In the genomic region with DNA sequence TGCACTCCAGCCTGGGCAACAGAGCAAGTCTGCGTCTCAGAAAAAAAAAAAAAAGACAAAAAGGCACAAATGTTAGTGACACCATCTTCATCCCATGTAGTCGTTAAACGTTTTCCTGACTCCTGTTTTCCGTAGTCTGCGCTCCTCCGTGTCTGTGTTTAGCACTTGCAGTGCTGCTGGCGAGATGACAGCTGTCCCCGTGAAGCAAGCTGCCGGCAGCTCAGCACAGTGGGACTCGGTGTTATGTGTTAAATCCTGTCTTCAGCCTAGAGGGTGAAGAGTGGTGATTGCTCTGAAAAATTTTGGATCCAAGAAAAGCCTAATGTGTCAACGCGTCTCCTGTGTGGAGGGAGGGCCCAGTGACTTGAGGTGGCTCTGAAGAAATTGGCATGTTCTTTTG, we compare ENCODE assay signal across 22 cellular contexts. TPM values are rescaled to one million over a fixed set of nuclear protein-coding genes. Genes with fewer than 3 reads are reported as not detected.
DNase-seq lines count a peak whose midpoint lies in the region; ATAC-seq, FAIRE-seq and TF ChIP-seq lines count a peak whose summit lies in the region.
"Had no signal": no experiment of that assay in that cellular context is flagged by ENCODE, and none has a peak within 500 bp of the region (broad histone marks: within the 10 kb centered on the region; RNA-seq: fewer than 3 reads in every experiment).

No MANE protein-coding gene starts in this region.

- no peak overlapping the region for H3K4me3 Mint-ChIP-seq in nephron progenitor cell
- H3K4me3 Mint-ChIP-seq: CD4-positive, CD25-positive, alpha-beta regulatory T cell; H9; HFFc6 had no signal

- ATAC-seq in left cardiac atrium (peak; percentile 22 to 50), HG03565 (IDR thresholded peaks at IDR 0.05; ENCODE audit: unreplicated experiment) (no peak)
- ATAC-seq: A549 had no signal

- no peak overlapping the region for H3K4ac ChIP-seq in H1 (replicated peaks; ENCODE audit: insufficient read length, low read depth, low read length)

- no peak overlapping the region for H3K18ac ChIP-seq in H1 (ENCODE audit: extremely low read depth, low read length)

- peaks cover 0 to 11% of the 10 kb centered on the region in 2 experiments; a peak in 1 of 4 replicates for H3K79me2 ChIP-seq in H1 (ENCODE audit: control insufficient read depth in 1 of 2, insufficient read depth in 2 of 2, low read length in 2 of 2)

- H3K9me3 ChIP-seq in left ventricle myocardium inferior (replicated peaks) (no peaks in the 10 kb centered on the region), H1 (ENCODE audit: insufficient read depth in 2 of 2, low read depth in 1 of 2, low read length in 1 of 2) (no peaks in the 10 kb centered on the region), transverse colon (no peaks in the 10 kb centered on the region)
- H3K9me3 ChIP-seq: A549, BE2C had no signal

- no peak overlapping the region for H4K8ac ChIP-seq in H1 (ENCODE audit: extremely low read depth, insufficient read depth, low read length)

- H4K5ac ChIP-seq in H1 (ENCODE audit: insufficient read length, low read depth, low read length), result no peak overlapping the region

- 95% methylated on average over 12 of the region's 12 CpGs; no CpG with 5 or more reads in 1 of the 2 experiments for whole genome bisulfite sequencing in H1 (ENCODE audit: extremely low coverage in 1 of 2, insufficient coverage in 1 of 2, insufficient read length in 1 of 2, insufficient replicate concordance in 2 of 2, low coverage in 1 of 2, low lambda C conversion rate in 2 of 2, missing lambda C conversion rate in 1 of 2), 2 experiments
- WGBS in transverse colon (ENCODE audit: low coverage in 1 of 2), 2 donors, result 88 to 90% methylated on average over 10 to 12 of the region's 12 CpGs

- H3K36me3 Mint-ChIP-seq in nephron progenitor cell (ENCODE audit: low read depth), result peaks cover 51% of the 10 kb centered on the region

- H3K4me1 ChIP-seq in left ventricle myocardium inferior (no peaks in the 10 kb centered on the region), H1 (replicated peaks in 1 of 4; ENCODE audit: control insufficient read depth in 3 of 4, insufficient read depth in 4 of 4, low read length in 3 of 4) (peaks cover 0 to 2% (median 0%) of the 10 kb centered on the region in 4 experiments; a peak in 3 of 7 replicates), transverse colon (no peaks in the 10 kb centered on the region)
- H3K4me1 ChIP-seq: A549, BE2C had no signal

- H3K9me3 Mint-ChIP-seq in nephron progenitor cell, result no peaks in the 10 kb centered on the region
- H3K9me3 Mint-ChIP-seq: CD4-positive, CD25-positive, alpha-beta regulatory T cell; H9; HFFc6 had no signal

- TF ChIP-seq CTCF in left ventricle myocardium inferior (IDR thresholded peaks at IDR 0.05; ENCODE audit: borderline replicate concordance) (no peak), H1 (IDR thresholded peaks at IDR 0.05; ENCODE audit: control extremely low read depth in 1 of 3, insufficient read depth in 1 of 3, low read depth in 1 of 3, low read length in 3 of 3) (no peak), nephron progenitor cell (IDR thresholded peaks at IDR 0.05) (no peak), transverse colon (IDR thresholded peaks at IDR 0.05) (no peak)

- no peaks in the 10 kb centered on the region for H3K27me3 Mint-ChIP-seq in nephron progenitor cell (ENCODE audit: low read depth, poor library complexity)
- H3K27me3 Mint-ChIP-seq: CD4-positive, CD25-positive, alpha-beta regulatory T cell had no signal

- H3K27me3 ChIP-seq in left ventricle myocardium inferior (ENCODE audit: low read depth) (no peaks in the 10 kb centered on the region), H1 (replicated peaks in 1 of 4; ENCODE audit: control insufficient read depth in 3 of 4, extremely low read depth in 1 of 4, insufficient read depth in 3 of 4, low read length in 3 of 4) (no peaks in the 10 kb centered on the region), transverse colon (no peaks in the 10 kb centered on the region)
- H3K27me3 ChIP-seq: BE2C had no signal

- H3K27ac ChIP-seq in left ventricle myocardium inferior (replicated peaks) (no peak overlapping the region), H1 (ENCODE audit: low read depth, low read length) (no peak overlapping the region), transverse colon (no peak overlapping the region)
- H3K27ac ChIP-seq: A549, KMS-11 had no signal

- no peak overlapping the region for H3K14ac ChIP-seq in H1 (ENCODE audit: insufficient read length)

- peaks cover 18% of the 10 kb centered on the region for H3K4me1 Mint-ChIP-seq in nephron progenitor cell

- H2BK15ac ChIP-seq in H1 (ENCODE audit: low read length), result no peak overlapping the region

- H3K56ac ChIP-seq in H1 (replicated peaks; ENCODE audit: insufficient read length, low read depth, low read length), result no peak overlapping the region

- H3K23me2 ChIP-seq in H1 (ENCODE audit: low read depth, low read length), result no peaks in the 10 kb centered on the region

- TF ChIP-seq EP300 in H1 (IDR thresholded peaks at IDR 0.05; ENCODE audit: borderline replicate concordance in 1 of 2, low read depth in 2 of 2, low read length in 2 of 2), result no peak
- TF ChIP-seq EP300 in transverse colon (IDR thresholded peaks at IDR 0.05; ENCODE audit: low read depth), result no peak

- H2AFZ ChIP-seq in H1 (ENCODE audit: low read length), result no peak overlapping the region

- peak overlapping the region; percentile 93 for H3K27ac Mint-ChIP-seq in nephron progenitor cell
- H3K27ac Mint-ChIP-seq: CD4-positive, CD25-positive, alpha-beta regulatory T cell; HFFc6 had no signal

- H3K23ac ChIP-seq in H1 (ENCODE audit: insufficient read length), result no peak overlapping the region

- POLR2A ChIA-PET in H1 (lab: Charles Lee; ENCODE audit: partially characterized antibody), result interaction anchor here (0.7 to 58.1 kb wide), 4 partner anchors 1 to 278 kb away, joined by 3 to 1590 read pairs (median 797); a partner anchor contains a TSS

- in situ Hi-C loops in transverse colon (cut with MboI; ENCODE audit: low pct_ligation_motif_present in 1 of 4, low pct_unique_long_range_greater_than_20kb in 1 of 4, low sequenced_read_pairs in 3 of 4), result no loop called here

- H4K91ac ChIP-seq in H1 (replicated peaks; ENCODE audit: insufficient read length, low read length), result no peak overlapping the region

- CTCF ChIA-PET in H1 (lab: Charles Lee; ENCODE audit: partially characterized antibody), result no interaction called here

- no peak for FAIRE-seq in H1 (lab: Jason Lieb, UNC)
- FAIRE-seq: A549 had no signal

- no peak overlapping the region for H2AK5ac ChIP-seq in H1 (ENCODE audit: low read depth, low read length)

- peaks cover 23 to 40% of the 10 kb centered on the region in 2 experiments for H4K20me1 ChIP-seq in H1 (replicated peaks in 1 of 2; ENCODE audit: control insufficient read depth in 1 of 2, insufficient read depth in 2 of 2, low read length in 2 of 2)

- no peak overlapping the region for H2BK5ac ChIP-seq in H1 (ENCODE audit: low read depth, low read length)

- intact Hi-C loops in left cardiac atrium (cut with DNase I), result no loop called here
- intact Hi-C loops in left ventricle myocardium inferior (cut with micrococcal nuclease), result no loop called here
- intact Hi-C loops in transverse colon (cut with DNase I; ENCODE audit: low total_unique reads), result loop anchor here (10.0 kb wide), 1 partner anchor 156 kb away; no protein-coding TSS in a partner anchor

- TF ChIP-seq POLR2A in H1 (IDR thresholded peaks at IDR 0.05; ENCODE audit: control extremely low read depth in 1 of 2, low read depth in 2 of 2, low read length in 2 of 2) (no peak), transverse colon (IDR thresholded peaks at IDR 0.05) (no peak)

- H3K4me2 ChIP-seq in H1 (ENCODE audit: insufficient read depth in 1 of 2, low read depth in 2 of 2, low read length in 2 of 2), result no peak overlapping the region
- H3K4me2 ChIP-seq: A549, KMS-11 had no signal

- no peak for DNase-seq in left cardiac atrium
- no peak for DNase-seq in left ventricle myocardium inferior
- no peak for DNase-seq in H1 (ENCODE audit: low read depth in 1 of 2, low spot score in 2 of 2)
- DNase-seq in nephron progenitor cell, result no peak
- no peak for DNase-seq in SKM-1 treated with dmso at 0.1 percent for 144 hours (lab: John Stamatoyannopoulos, UW; ENCODE audit: unreplicated experiment)
- no peak for DNase-seq in 8988T
- no peak for DNase-seq in transverse colon
- DNase-seq: BE2C; CD4-positive, CD25-positive, alpha-beta regulatory T cell; EL; H9; HFFc6; IMR-90; NCI-H1105; NCI-H146; NCI-H2029; NCI-H2227 treated with DMSO at 0.1 percent for 48 hours; NCI-H510A; NK-92 treated with Interleukin-12 subunit alpha and Interleukin-12 subunit beta, amount 100 ng/mL, for 24 hours had no signal

- no peak overlapping the region for H3K9ac ChIP-seq in H1 (replicated peaks in 1 of 4; ENCODE audit: extremely low read depth in 1 of 4, low read depth in 3 of 4, low read length in 3 of 4)
- H3K9ac ChIP-seq: KMS-11 had no signal

- H3K36me3 ChIP-seq in left ventricle myocardium inferior (peaks cover 8% of the 10 kb centered on the region), H1 (ENCODE audit: control insufficient read depth in 2 of 4, insufficient read depth in 4 of 4, low read length in 3 of 4) (peaks cover 35 to 61% (median 54%) of the 10 kb centered on the region in 4 experiments), transverse colon (no peaks in the 10 kb centered on the region)

- H2BK12ac ChIP-seq in H1 (ENCODE audit: low read depth, low read length), result no peak overlapping the region

- TF ChIP-seq RAD21 in H1 (IDR thresholded peaks at IDR 0.05 in 1 of 2, conservative IDR thresholded peaks at IDR 0.05 in 1 of 2; ENCODE audit: low read depth in 2 of 2, low read length in 2 of 2), result no peak

- H3K79me1 ChIP-seq in H1 (ENCODE audit: low read depth, low read length), result peaks cover 16% of the 10 kb centered on the region

- no peak overlapping the region for H2BK20ac ChIP-seq in H1 (ENCODE audit: low read length)

- H2BK120ac ChIP-seq in H1 (replicated peaks; ENCODE audit: low read depth, low read length), result no peak overlapping the region

- H3K4me3 ChIP-seq in left ventricle myocardium inferior, result no peak overlapping the region
- H3K4me3 ChIP-seq in H1 (ENCODE audit: extremely low read depth in 1 of 4, insufficient read depth in 2 of 4, low read depth in 3 of 4, low read length in 4 of 4), result no peak overlapping the region
- H3K4me3 ChIP-seq in transverse colon, result no peak overlapping the region
- H3K4me3 ChIP-seq: A549 had no signal

RNA-seq across cellular contexts. Expression of a gene that starts 18.4 kb away (rescaled TPM):
- 100 to 1,000 TPM in 1 of 2 donors, 10 to 100 TPM in 1; 96.9 to 101 TPM for total RNA-seq in left cardiac atrium
- total RNA-seq in left ventricle myocardium inferior, result 113 TPM
- 28.0 and 29.9 TPM in 2 replicates for total RNA-seq in H1 (2021; fragmentation: NEBNext Ultra II Directional; extraction: Animal tissue kit (Norgen Biotek cat#: 25700))
- 43.8 and 63.0 TPM in 2 replicates for polyA plus RNA-seq in H1 (2011; rRNA removed)
- polyA plus RNA-seq in H1 (2011; cell fraction: cytosol; rRNA removed), result 32.6 TPM
- 36.9 TPM for polyA plus RNA-seq in H1 (2011; cell fraction: nucleus; rRNA removed)
- polyA plus RNA-seq in H1 (2012, experiment 1 of 2), result 25.0 to 35.0 TPM (median 33.0 TPM) in 4 replicates
- polyA plus RNA-seq in H1 (2012, experiment 2 of 2), result 32.1 TPM
- 25.5 TPM for polyA plus RNA-seq in H1 (2013, experiment 1 of 2)
- 25.7 TPM for polyA plus RNA-seq in H1 (2013, experiment 2 of 2)
- polyA minus RNA-seq in H1 (2011; rRNA and poly(A)+ RNA removed), result 11.3 and 12.9 TPM in 2 replicates
- 18.1 TPM for polyA minus RNA-seq in H1 (2011; cell fraction: cytosol; rRNA and poly(A)+ RNA removed)
- 16.4 TPM for polyA minus RNA-seq in H1 (2011; cell fraction: nucleus; rRNA and poly(A)+ RNA removed)
- 100 to 1,000 TPM in 2 of 4 donors, 10 to 100 TPM in 2; 72.2 to 314 (median 132) TPM for total RNA-seq in transverse colon

RNA-seq across cellular contexts. Expression of a gene that starts 32.9 kb away (rescaled TPM):
- total RNA-seq in left cardiac atrium (10 to 100 TPM; 20.9 to 25.9 TPM), left ventricle myocardium inferior (22.8 TPM), transverse colon (10 to 100 TPM; 30.0 to 98.4 (median 38.9) TPM)
- 102 and 106 TPM in 2 replicates for total RNA-seq in H1 (2021; fragmentation: NEBNext Ultra II Directional; extraction: Animal tissue kit (Norgen Biotek cat#: 25700))
- 31.1 and 46.8 TPM in 2 replicates for polyA plus RNA-seq in H1 (2011; rRNA removed)
- polyA plus RNA-seq in H1 (2011; cell fraction: cytosol; rRNA removed), result 60.2 TPM
- 76.7 TPM for polyA plus RNA-seq in H1 (2011; cell fraction: nucleus; rRNA removed)
- polyA plus RNA-seq in H1 (2012, experiment 1 of 2), result 80.0 to 94.0 TPM (median 88.5 TPM) in 4 replicates
- polyA plus RNA-seq in H1 (2012, experiment 2 of 2), result 61.0 TPM
- 61.1 TPM for polyA plus RNA-seq in H1 (2013, experiment 1 of 2)
- 57.8 TPM for polyA plus RNA-seq in H1 (2013, experiment 2 of 2)
- polyA minus RNA-seq in H1 (2011; rRNA and poly(A)+ RNA removed), result 15.9 and 22.3 TPM in 2 replicates
- 37.7 TPM for polyA minus RNA-seq in H1 (2011; cell fraction: cytosol; rRNA and poly(A)+ RNA removed)
- polyA minus RNA-seq in H1 (2011; cell fraction: nucleus; rRNA and poly(A)+ RNA removed), result 33.9 TPM

RNA-seq across cellular contexts. Expression of a gene that starts 36.8 kb away (rescaled TPM):
- 1 to 10 TPM; 5.2 to 8.4 TPM for total RNA-seq in left cardiac atrium
- 5.1 TPM for total RNA-seq in left ventricle myocardium inferior
- 146 and 147 TPM in 2 replicates for total RNA-seq in H1 (2021; fragmentation: NEBNext Ultra II Directional; extraction: Animal tissue kit (Norgen Biotek cat#: 25700))
- 122 and 190 TPM in 2 replicates for polyA plus RNA-seq in H1 (2011; rRNA removed)
- polyA plus RNA-seq in H1 (2011; cell fraction: cytosol; rRNA removed), result 126 TPM
- 306 TPM for polyA plus RNA-seq in H1 (2011; cell fraction: nucleus; rRNA removed)
- 88.0 to 134 TPM (median 124 TPM) in 4 replicates for polyA plus RNA-seq in H1 (2012, experiment 1 of 2)
- 49.9 TPM for polyA plus RNA-seq in H1 (2012, experiment 2 of 2)
- 98.3 TPM for polyA plus RNA-seq in H1 (2013, experiment 1 of 2)
- 96.0 TPM for polyA plus RNA-seq in H1 (2013, experiment 2 of 2)
- polyA minus RNA-seq in H1 (2011; rRNA and poly(A)+ RNA removed), result 58.2 and 63.1 TPM in 2 replicates
- polyA minus RNA-seq in H1 (2011; cell fraction: cytosol; rRNA and poly(A)+ RNA removed), result 94.8 TPM
- 110 TPM for polyA minus RNA-seq in H1 (2011; cell fraction: nucleus; rRNA and poly(A)+ RNA removed)
- 10 to 100 TPM in 2 of 4 donors, 1 to 10 TPM in 2; 8.5 to 28.9 (median 11.1) TPM for total RNA-seq in transverse colon

RNA-seq across cellular contexts. Expression of a gene that starts 38.9 kb away (rescaled TPM):
- total RNA-seq in left cardiac atrium (10 to 100 TPM; 31.4 to 39.4 TPM), left ventricle myocardium inferior (18.6 TPM), transverse colon (10 to 100 TPM; 16.5 to 63.2 (median 34.2) TPM)
- total RNA-seq in H1 (2021; fragmentation: NEBNext Ultra II Directional; extraction: Animal tissue kit (Norgen Biotek cat#: 25700)), result 102 TPM in 2 replicates
- 81.5 and 120 TPM in 2 replicates for polyA plus RNA-seq in H1 (2011; rRNA removed)
- polyA plus RNA-seq in H1 (2011; cell fraction: cytosol; rRNA removed), result 72.0 TPM
- 90.4 TPM for polyA plus RNA-seq in H1 (2011; cell fraction: nucleus; rRNA removed)
- polyA plus RNA-seq in H1 (2012, experiment 1 of 2), result 57.4 to 81.4 TPM (median 79.5 TPM) in 4 replicates
- polyA plus RNA-seq in H1 (2012, experiment 2 of 2), result 84.4 TPM
- 86.5 TPM for polyA plus RNA-seq in H1 (2013, experiment 1 of 2)
- polyA plus RNA-seq in H1 (2013, experiment 2 of 2), result 87.7 TPM
- 18.0 and 18.8 TPM in 2 replicates for polyA minus RNA-seq in H1 (2011; rRNA and poly(A)+ RNA removed)
- polyA minus RNA-seq in H1 (2011; cell fraction: cytosol; rRNA and poly(A)+ RNA removed), result 40.1 TPM
- 27.2 TPM for polyA minus RNA-seq in H1 (2011; cell fraction: nucleus; rRNA and poly(A)+ RNA removed)
